Comparison of ENCODE assay signal across 2 cellular contexts in the genomic region with DNA sequence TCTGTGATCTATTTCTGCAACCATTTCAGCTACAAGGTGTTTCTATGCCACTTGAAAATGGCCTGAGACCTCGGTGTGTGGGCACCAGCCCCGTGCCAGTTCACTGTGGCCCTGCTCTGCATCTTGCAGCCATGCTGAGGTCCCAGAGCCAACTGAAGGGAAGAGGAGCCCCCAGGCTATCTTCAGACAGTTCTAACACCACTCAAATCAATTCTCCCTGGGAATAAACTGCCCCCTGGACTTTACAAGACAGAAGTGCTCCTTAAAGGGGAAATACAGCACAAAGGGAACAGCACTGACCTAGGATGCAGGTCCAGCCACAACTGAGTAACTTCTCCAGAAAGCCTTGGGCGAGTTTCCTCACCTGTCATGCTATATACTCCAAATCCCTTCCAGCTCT.
TF ChIP-seq lines count a peak whose summit lies in the region.

No MANE protein-coding gene starts in this region.

TF ChIP-seq in HEK293, 187 proteins besides CTCF, POLR2A, EP300 and RAD21:
- TF ChIP-seq ZNF561 (tag by site-specific recombination; IDR thresholded peaks at IDR 0.05; ENCODE audit: borderline replicate concordance) (no peak), GLIS1 (tag by site-specific recombination; IDR thresholded peaks at IDR 0.05) (peak; percentile 55)
- TF ChIP-seq, protein P1, sequence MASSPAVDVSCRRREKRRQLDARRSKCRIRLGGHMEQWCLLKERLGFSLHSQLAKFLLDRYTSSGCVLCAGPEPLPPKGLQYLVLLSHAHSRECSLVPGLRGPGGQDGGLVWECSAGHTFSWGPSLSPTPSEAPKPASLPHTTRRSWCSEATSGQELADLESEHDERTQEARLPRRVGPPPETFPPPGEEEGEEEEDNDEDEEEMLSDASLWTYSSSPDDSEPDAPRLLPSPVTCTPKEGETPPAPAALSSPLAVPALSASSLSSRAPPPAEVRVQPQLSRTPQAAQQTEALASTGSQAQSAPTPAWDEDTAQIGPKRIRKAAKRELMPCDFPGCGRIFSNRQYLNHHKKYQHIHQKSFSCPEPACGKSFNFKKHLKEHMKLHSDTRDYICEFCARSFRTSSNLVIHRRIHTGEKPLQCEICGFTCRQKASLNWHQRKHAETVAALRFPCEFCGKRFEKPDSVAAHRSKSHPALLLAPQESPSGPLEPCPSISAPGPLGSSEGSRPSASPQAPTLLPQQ (tag by site-specific recombination; IDR thresholded peaks at IDR 0.05): peak; percentile 55; the same call in 1 of the 2 replicates

TF ChIP-seq in GM12878, 131 proteins besides CTCF, POLR2A, EP300 and RAD21:
- TF ChIP-seq, protein P2, sequence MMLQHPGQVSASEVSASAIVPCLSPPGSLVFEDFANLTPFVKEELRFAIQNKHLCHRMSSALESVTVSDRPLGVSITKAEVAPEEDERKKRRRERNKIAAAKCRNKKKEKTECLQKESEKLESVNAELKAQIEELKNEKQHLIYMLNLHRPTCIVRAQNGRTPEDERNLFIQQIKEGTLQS (IDR thresholded peaks at IDR 0.05; ENCODE audit: borderline replicate concordance, extremely low read depth, low read depth, low read length): no peak
- no peak for TF ChIP-seq SMC3 (IDR thresholded peaks at IDR 0.05; ENCODE audit: borderline replicate concordance, low read length)
- TF ChIP-seq, protein P3, sequence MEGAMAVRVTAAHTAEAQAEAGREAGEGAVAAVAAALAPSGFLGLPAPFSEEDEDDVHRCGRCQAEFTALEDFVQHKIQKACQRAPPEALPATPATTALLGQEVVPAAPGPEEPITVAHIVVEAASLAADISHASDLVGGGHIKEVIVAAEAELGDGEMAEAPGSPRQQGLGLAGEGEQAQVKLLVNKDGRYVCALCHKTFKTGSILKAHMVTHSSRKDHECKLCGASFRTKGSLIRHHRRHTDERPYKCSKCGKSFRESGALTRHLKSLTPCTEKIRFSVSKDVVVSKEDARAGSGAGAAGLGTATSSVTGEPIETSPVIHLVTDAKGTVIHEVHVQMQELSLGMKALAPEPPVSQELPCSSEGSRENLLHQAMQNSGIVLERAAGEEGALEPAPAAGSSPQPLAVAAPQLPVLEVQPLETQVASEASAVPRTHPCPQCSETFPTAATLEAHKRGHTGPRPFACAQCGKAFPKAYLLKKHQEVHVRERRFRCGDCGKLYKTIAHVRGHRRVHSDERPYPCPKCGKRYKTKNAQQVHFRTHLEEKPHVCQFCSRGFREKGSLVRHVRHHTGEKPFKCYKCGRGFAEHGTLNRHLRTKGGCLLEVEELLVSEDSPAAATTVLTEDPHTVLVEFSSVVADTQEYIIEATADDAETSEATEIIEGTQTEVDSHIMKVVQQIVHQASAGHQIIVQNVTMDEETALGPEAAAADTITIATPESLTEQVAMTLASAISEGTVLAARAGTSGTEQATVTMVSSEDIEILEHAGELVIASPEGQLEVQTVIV (IDR thresholded peaks at IDR 0.05; ENCODE audit: borderline replicate concordance, partially characterized antibody): no peak
- TF ChIP-seq ATF7 (IDR thresholded peaks at IDR 0.05; ENCODE audit: low read depth): no peak
- TF ChIP-seq TCF7 (IDR thresholded peaks at IDR 0.05; ENCODE audit: borderline replicate concordance): no peak
- TF ChIP-seq, protein P4, sequence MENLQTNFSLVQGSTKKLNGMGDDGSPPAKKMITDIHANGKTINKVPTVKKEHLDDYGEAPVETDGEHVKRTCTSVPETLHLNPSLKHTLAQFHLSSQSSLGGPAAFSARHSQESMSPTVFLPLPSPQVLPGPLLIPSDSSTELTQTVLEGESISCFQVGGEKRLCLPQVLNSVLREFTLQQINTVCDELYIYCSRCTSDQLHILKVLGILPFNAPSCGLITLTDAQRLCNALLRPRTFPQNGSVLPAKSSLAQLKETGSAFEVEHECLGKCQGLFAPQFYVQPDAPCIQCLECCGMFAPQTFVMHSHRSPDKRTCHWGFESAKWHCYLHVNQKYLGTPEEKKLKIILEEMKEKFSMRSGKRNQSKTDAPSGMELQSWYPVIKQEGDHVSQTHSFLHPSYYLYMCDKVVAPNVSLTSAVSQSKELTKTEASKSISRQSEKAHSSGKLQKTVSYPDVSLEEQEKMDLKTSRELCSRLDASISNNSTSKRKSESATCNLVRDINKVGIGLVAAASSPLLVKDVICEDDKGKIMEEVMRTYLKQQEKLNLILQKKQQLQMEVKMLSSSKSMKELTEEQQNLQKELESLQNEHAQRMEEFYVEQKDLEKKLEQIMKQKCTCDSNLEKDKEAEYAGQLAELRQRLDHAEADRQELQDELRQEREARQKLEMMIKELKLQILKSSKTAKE (IDR thresholded peaks at IDR 0.05; ENCODE audit: low read depth, poor library complexity, severe bottlenecking): no peak
- TF ChIP-seq HCFC1 (IDR thresholded peaks at IDR 0.05; ENCODE audit: low read length): no peak
- TF ChIP-seq MYC (IDR thresholded peaks at IDR 0.05; ENCODE audit: insufficient read depth, insufficient read length, insufficient replicate concordance, low read length, severe bottlenecking): no peak
- TF ChIP-seq NFXL1 (IDR thresholded peaks at IDR 0.05; ENCODE audit: borderline replicate concordance): no peak
- TF ChIP-seq, protein P5, sequence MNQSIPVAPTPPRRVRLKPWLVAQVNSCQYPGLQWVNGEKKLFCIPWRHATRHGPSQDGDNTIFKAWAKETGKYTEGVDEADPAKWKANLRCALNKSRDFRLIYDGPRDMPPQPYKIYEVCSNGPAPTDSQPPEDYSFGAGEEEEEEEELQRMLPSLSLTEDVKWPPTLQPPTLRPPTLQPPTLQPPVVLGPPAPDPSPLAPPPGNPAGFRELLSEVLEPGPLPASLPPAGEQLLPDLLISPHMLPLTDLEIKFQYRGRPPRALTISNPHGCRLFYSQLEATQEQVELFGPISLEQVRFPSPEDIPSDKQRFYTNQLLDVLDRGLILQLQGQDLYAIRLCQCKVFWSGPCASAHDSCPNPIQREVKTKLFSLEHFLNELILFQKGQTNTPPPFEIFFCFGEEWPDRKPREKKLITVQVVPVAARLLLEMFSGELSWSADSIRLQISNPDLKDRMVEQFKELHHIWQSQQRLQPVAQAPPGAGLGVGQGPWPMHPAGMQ (IDR thresholded peaks at IDR 0.05; ENCODE audit: borderline replicate concordance): no peak
- TF ChIP-seq CREB1 (IDR thresholded peaks at IDR 0.05; ENCODE audit: low read depth): no peak
- no peak for TF ChIP-seq ETV6 (conservative IDR thresholded peaks at IDR 0.05 in 1 of 2, IDR thresholded peaks at IDR 0.05 in 1 of 2; ENCODE audit: borderline replicate concordance in 1 of 2, low read depth in 1 of 2)
- TF ChIP-seq, protein P6, sequence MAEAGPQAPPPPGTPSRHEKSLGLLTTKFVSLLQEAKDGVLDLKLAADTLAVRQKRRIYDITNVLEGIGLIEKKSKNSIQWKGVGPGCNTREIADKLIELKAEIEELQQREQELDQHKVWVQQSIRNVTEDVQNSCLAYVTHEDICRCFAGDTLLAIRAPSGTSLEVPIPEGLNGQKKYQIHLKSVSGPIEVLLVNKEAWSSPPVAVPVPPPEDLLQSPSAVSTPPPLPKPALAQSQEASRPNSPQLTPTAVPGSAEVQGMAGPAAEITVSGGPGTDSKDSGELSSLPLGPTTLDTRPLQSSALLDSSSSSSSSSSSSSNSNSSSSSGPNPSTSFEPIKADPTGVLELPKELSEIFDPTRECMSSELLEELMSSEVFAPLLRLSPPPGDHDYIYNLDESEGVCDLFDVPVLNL (IDR thresholded peaks at IDR 0.05; ENCODE audit: low read depth, low read length): no peak
- TF ChIP-seq TCF3 (IDR thresholded peaks at IDR 0.05; ENCODE audit: borderline replicate concordance, insufficient read depth, low read depth, low read length): no peak
